Comparison of ENCODE assay signal across 23 cellular contexts in the genomic region with DNA sequence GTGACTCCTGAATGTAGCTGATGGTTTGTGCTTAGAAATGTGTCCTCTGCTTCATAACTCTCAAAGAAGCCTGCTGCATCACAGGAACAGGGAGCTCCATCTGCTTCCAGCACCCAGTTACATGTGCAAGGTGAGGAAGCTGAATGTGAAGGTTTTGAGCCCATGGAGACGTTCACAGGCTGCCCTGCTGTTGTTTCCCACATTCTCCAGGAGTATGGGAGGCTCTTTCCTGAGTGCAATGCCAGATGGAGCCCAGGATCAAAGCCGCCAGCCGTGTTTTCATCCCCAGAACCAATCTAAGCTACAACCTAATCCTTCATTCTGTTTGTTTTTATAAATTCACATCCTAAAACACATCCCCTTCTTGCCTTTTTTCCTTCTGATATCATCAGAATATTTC.
DNase-seq lines count a peak whose midpoint lies in the region; ATAC-seq, FAIRE-seq and TF ChIP-seq lines count a peak whose summit lies in the region.
"Had no signal": no experiment of that assay in that cellular context is flagged by ENCODE, and none has a peak within 500 bp of the region (broad histone marks: within the 10 kb centered on the region; RNA-seq: fewer than 3 reads in every experiment).

No MANE protein-coding gene starts in this region.

- TF ChIP-seq EP300 in transverse colon (IDR thresholded peaks at IDR 0.05; ENCODE audit: low read depth): no peak

- 67 to 75% methylated on average over 2 to 3 of the region's 3 CpGs for WGBS in transverse colon (ENCODE audit: low coverage in 1 of 2), 2 donors

- no peak for ATAC-seq in HG03469 (IDR thresholded peaks at IDR 0.05; ENCODE audit: unreplicated experiment)

- H3K9me3 ChIP-seq in WERI-Rb-1 (ENCODE audit: severe bottlenecking): no peaks in the 10 kb centered on the region
- no peaks in the 10 kb centered on the region for H3K9me3 ChIP-seq in transverse colon
- H3K9me3 ChIP-seq: BE2C had no signal

- H3K36me3 ChIP-seq in WERI-Rb-1 (no peaks in the 10 kb centered on the region), transverse colon (no peaks in the 10 kb centered on the region)
- H3K36me3 ChIP-seq: BE2C had no signal

- intact Hi-C loops in transverse colon (cut with DNase I; ENCODE audit: low total_unique reads): no loop called here

- in situ Hi-C loops in transverse colon (cut with MboI; ENCODE audit: low pct_ligation_motif_present in 1 of 4, low pct_unique_long_range_greater_than_20kb in 1 of 4, low sequenced_read_pairs in 3 of 4): no loop called here

- H3K27me3 ChIP-seq in WERI-Rb-1 (ENCODE audit: insufficient read depth, low read depth, severe bottlenecking) (no peaks in the 10 kb centered on the region), transverse colon (no peaks in the 10 kb centered on the region)
- H3K27me3 ChIP-seq: BE2C had no signal

- FAIRE-seq in D721Med (lab: Jason Lieb, UNC): peak; percentile 92
- FAIRE-seq: A204.1, G401.6, GM12891, GM19239, H1 had no signal

- H3K4me1 ChIP-seq in transverse colon: peaks cover 0 to 57% (median 23%) of the 10 kb centered on the region in 4 donors
- H3K4me1 ChIP-seq: BE2C had no signal

- DNase-seq in D721Med (ENCODE audit: insufficient read length, low spot score): peak; percentile 45
- peak; percentile 34 to 76 for DNase-seq in NCI-H524 (lab: John Stamatoyannopoulos, UW)
- DNase-seq in WERI-Rb-1: peak; percentile 75
- no peak for DNase-seq in transverse colon
- DNase-seq in NCI-H1694 (lab: John Stamatoyannopoulos, UW): no peak
- DNase-seq in globus pallidus (ENCODE audit: low spot score): no peak
- DNase-seq: ACHN; BE2C; C1 segment of cervical spinal cord; CD4-positive, CD25-positive, alpha-beta regulatory T cell; CD8-positive, alpha-beta memory T cell; COR-L47; DMS53; DND-41; EL; H9 had no signal

- TF ChIP-seq CTCF in D721Med (IDR thresholded peaks at IDR 0.05; ENCODE audit: insufficient read depth, missing control alignments) (no peak), WERI-Rb-1 (IDR thresholded peaks at IDR 0.05; ENCODE audit: low read depth, low read length) (no peak), transverse colon (IDR thresholded peaks at IDR 0.05) (no peak)

- H3K4me3 ChIP-seq in WERI-Rb-1 (ENCODE audit: low read depth, low read length): no peak overlapping the region
- H3K4me3 ChIP-seq in transverse colon: no peak overlapping the region

- H3K27ac ChIP-seq in WERI-Rb-1 (peak overlapping the region; percentile 77), transverse colon (peak overlapping the region in 3 of 4 donors; percentile 71 to 76 (median 75))
- H3K27ac ChIP-seq: HL-60 had no signal

- no peak for TF ChIP-seq POLR2A in transverse colon (IDR thresholded peaks at IDR 0.05)

Comparison
In these comparisons a context has a peak if more than half of its experiments do, and no peak if none do; other contexts are left out.
1. DNase-seq: peak in D721Med (single experiment), NCI-H524 (2 of 2) and WERI-Rb-1 (single experiment); none in transverse colon (single experiment), NCI-H1694 (single experiment) and globus pallidus (single experiment).